In genomic region chr2:97870396-97870843, GRCh38 we compare ENCODE assay signal across 1 cellular context.
TF ChIP-seq lines count a peak whose summit lies in the region.

No MANE protein-coding gene starts in this region.

TF ChIP-seq in HepG2, 621 proteins besides CTCF, POLR2A, EP300 and RAD21 (continued from another document):
- no peak for TF ChIP-seq ZNF142 (CRISPR knock-in tag; IDR thresholded peaks at IDR 0.05)
- TF ChIP-seq ZBTB7B (CRISPR knock-in tag; IDR thresholded peaks at IDR 0.05): no peak
- no peak for TF ChIP-seq SKI (IDR thresholded peaks at IDR 0.05; ENCODE audit: partially characterized antibody)
- no peak for TF ChIP-seq SOX6 (IDR thresholded peaks at IDR 0.05)
- TF ChIP-seq SOX6 (CRISPR knock-in tag; IDR thresholded peaks at IDR 0.05): no peak
- no peak for TF ChIP-seq PRDM15 (CRISPR knock-in tag; IDR thresholded peaks at IDR 0.05)
- TF ChIP-seq, protein P1, sequence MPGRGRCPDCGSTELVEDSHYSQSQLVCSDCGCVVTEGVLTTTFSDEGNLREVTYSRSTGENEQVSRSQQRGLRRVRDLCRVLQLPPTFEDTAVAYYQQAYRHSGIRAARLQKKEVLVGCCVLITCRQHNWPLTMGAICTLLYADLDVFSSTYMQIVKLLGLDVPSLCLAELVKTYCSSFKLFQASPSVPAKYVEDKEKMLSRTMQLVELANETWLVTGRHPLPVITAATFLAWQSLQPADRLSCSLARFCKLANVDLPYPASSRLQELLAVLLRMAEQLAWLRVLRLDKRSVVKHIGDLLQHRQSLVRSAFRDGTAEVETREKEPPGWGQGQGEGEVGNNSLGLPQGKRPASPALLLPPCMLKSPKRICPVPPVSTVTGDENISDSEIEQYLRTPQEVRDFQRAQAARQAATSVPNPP (CRISPR knock-in tag; IDR thresholded peaks at IDR 0.05): no peak
- TF ChIP-seq SP140L (CRISPR knock-in tag; IDR thresholded peaks at IDR 0.05; ENCODE audit: borderline replicate concordance): no peak
- TF ChIP-seq, protein P2, sequence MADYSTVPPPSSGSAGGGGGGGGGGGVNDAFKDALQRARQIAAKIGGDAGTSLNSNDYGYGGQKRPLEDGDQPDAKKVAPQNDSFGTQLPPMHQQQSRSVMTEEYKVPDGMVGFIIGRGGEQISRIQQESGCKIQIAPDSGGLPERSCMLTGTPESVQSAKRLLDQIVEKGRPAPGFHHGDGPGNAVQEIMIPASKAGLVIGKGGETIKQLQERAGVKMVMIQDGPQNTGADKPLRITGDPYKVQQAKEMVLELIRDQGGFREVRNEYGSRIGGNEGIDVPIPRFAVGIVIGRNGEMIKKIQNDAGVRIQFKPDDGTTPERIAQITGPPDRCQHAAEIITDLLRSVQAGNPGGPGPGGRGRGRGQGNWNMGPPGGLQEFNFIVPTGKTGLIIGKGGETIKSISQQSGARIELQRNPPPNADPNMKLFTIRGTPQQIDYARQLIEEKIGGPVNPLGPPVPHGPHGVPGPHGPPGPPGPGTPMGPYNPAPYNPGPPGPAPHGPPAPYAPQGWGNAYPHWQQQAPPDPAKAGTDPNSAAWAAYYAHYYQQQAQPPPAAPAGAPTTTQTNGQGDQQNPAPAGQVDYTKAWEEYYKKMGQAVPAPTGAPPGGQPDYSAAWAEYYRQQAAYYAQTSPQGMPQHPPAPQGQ (CRISPR knock-in tag; IDR thresholded peaks at IDR 0.05; ENCODE audit: borderline replicate concordance): no peak
- peak; percentile 44 to 50; a peak in 3 of 4 replicates for TF ChIP-seq MAFK (conservative IDR thresholded peaks at IDR 0.05 in 1 of 2, IDR thresholded peaks at IDR 0.05 in 1 of 2; ENCODE audit: low read length in 2 of 2)
- peak; percentile 55 for TF ChIP-seq TEAD3 (CRISPR knock-in tag; optimal IDR thresholded peaks at IDR 0.05; ENCODE audit: borderline replicate concordance)
- TF ChIP-seq ZNF230 (CRISPR knock-in tag; IDR thresholded peaks at IDR 0.05): no peak
- TF ChIP-seq ZNF737 (CRISPR knock-in tag; IDR thresholded peaks at IDR 0.05; ENCODE audit: borderline replicate concordance): no peak
- TF ChIP-seq TRAFD1 (CRISPR knock-in tag; IDR thresholded peaks at IDR 0.05; ENCODE audit: borderline replicate concordance): no peak
- TF ChIP-seq ZNF264 (CRISPR knock-in tag; IDR thresholded peaks at IDR 0.05): no peak
- no peak for TF ChIP-seq PHF8 (CRISPR knock-in tag; IDR thresholded peaks at IDR 0.05)
- no peak for TF ChIP-seq ZMYM2 (CRISPR knock-in tag; IDR thresholded peaks at IDR 0.05)
- no peak for TF ChIP-seq ZNF530 (CRISPR knock-in tag; IDR thresholded peaks at IDR 0.05; ENCODE audit: low read depth)
- TF ChIP-seq SP2 (CRISPR knock-in tag; IDR thresholded peaks at IDR 0.05): no peak
- TF ChIP-seq CHD4 (IDR thresholded peaks at IDR 0.05; ENCODE audit: borderline replicate concordance, low read length): no peak
- peak; percentile 60 for TF ChIP-seq MAFF (IDR thresholded peaks at IDR 0.05; ENCODE audit: low read depth, low read length)
- peak; percentile 45; the same call in 1 of the 2 replicates for TF ChIP-seq SALL1 (CRISPR knock-in tag; IDR thresholded peaks at IDR 0.05)
- TF ChIP-seq TCF7 (IDR thresholded peaks at IDR 0.05; ENCODE audit: low read depth): peak; percentile 15; the same call in 1 of the 2 replicates
- no peak for TF ChIP-seq KLF9 (CRISPR knock-in tag; IDR thresholded peaks at IDR 0.05; ENCODE audit: low read depth)
- no peak for TF ChIP-seq ZNF205 (CRISPR knock-in tag; IDR thresholded peaks at IDR 0.05)
- TF ChIP-seq ZNF839 (CRISPR knock-in tag; IDR thresholded peaks at IDR 0.05; ENCODE audit: borderline replicate concordance): no peak
- TF ChIP-seq HDAC1 (CRISPR knock-in tag; IDR thresholded peaks at IDR 0.05): no peak
- TF ChIP-seq ZBTB7A (CRISPR knock-in tag; IDR thresholded peaks at IDR 0.05): no peak
- TF ChIP-seq ZNF3 (CRISPR knock-in tag; IDR thresholded peaks at IDR 0.05): no peak
- TF ChIP-seq LRRFIP1 (CRISPR knock-in tag; conservative IDR thresholded peaks at IDR 0.05): no peak
- TF ChIP-seq ZNF766 (CRISPR knock-in tag; IDR thresholded peaks at IDR 0.05; ENCODE audit: borderline replicate concordance): no peak
- no peak for TF ChIP-seq ZFP90 (CRISPR knock-in tag; IDR thresholded peaks at IDR 0.05; ENCODE audit: borderline replicate concordance)
- TF ChIP-seq RBFOX2 (IDR thresholded peaks at IDR 0.05; ENCODE audit: low read depth, low read length): no peak
- no peak for TF ChIP-seq SMC3 (IDR thresholded peaks at IDR 0.05; ENCODE audit: low read length)
- TF ChIP-seq ZFP41 (CRISPR knock-in tag; IDR thresholded peaks at IDR 0.05; ENCODE audit: borderline replicate concordance): no peak
